8 cellular contexts compared by ENCODE assay signal in the genomic region with DNA sequence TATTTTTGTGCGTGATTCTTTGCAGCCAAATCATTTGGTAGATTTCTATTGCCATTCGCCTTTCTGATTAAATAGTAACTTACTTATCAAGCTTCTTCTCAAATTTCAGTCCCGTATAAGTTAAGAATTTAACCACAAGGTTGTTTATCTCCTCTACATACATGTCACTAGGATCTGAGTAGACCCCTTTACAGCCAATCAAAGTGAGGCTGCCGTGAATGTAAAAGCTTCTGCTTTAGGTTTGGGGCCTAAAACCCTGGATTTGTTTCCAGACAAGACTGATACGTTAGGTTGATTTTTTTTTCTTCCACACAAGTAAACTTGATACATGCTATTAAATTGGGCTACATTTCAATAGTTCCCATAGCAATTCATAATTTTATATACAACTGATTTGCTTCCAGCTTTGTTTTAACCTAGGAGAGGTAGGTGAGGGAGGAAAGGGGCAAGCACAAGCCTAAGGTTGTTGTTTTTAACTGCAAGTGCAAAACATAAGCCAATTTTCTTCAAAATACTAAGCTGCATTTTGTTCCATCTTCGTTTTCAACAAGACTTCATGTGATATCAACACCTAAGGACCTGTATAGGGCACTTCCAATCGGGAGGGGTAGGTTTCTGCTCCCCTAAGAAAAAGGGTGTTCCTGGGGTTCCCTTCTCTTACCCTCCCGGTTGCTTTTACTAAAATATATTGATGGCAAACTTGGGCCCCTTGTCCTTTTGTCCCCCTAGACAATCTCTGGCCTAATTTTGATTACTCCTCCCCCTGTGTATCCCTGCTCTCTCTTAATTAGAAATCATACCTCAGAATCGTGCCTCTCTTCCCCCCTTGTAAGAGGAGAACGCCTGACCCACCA. TPM values are rescaled to one million over a fixed set of nuclear protein-coding genes. Genes with fewer than 3 reads are reported as not detected.
DNase-seq lines count a peak whose midpoint lies in the region; ATAC-seq and TF ChIP-seq lines count a peak whose summit lies in the region.

No MANE protein-coding gene starts in this region.

- intact Hi-C loops in A673 (cut with micrococcal nuclease; ENCODE audit: unreplicated experiment) (loop anchor here (5.0 kb wide), 1 partner anchor 82 kb away; no protein-coding TSS in a partner anchor), natural killer cell (cut with micrococcal nuclease) (loop anchor here (2.0 to 5.0 kb wide), 2 partner anchors 15 to 43 kb away; no protein-coding TSS in a partner anchor)

- DNase-seq in A673 (ENCODE audit: low spot score), result peak; percentile 53
- DNase-seq in GM13977 (ENCODE audit: low spot score), result peak; percentile 44
- DNase-seq in RWPE1 (ENCODE audit: low spot score), result peak; percentile 31
- DNase-seq in effector CD4-positive, alpha-beta T cell, result peak; percentile 10
- DNase-seq in natural killer cell, result no peak
- DNase-seq in NK-92 (lab: John Stamatoyannopoulos, UW; ENCODE audit: unreplicated experiment), result no peak
- no peak for DNase-seq in NCI-H345 (lab: John Stamatoyannopoulos, UW)
- no peak for DNase-seq in GM19240 (ENCODE audit: insufficient read length, low spot score)

- peaks cover 46 to 47% of the 10 kb centered on the region in 2 donors for H3K4me1 Mint-ChIP-seq in natural killer cell

- peak overlapping the region; percentile 83 to 87 for H3K27ac Mint-ChIP-seq in natural killer cell

- H3K36me3 Mint-ChIP-seq in natural killer cell, result no peaks in the 10 kb centered on the region

- H3K27me3 ChIP-seq in A673 (replicated peaks; ENCODE audit: insufficient read depth, low read depth, low read length, poor library complexity), result no peaks in the 10 kb centered on the region

- H3K4me3 Mint-ChIP-seq in natural killer cell, result peak overlapping the region; percentile 88

- no peaks in the 10 kb centered on the region for H3K9me3 ChIP-seq in A673 (ENCODE audit: low read depth, low read length, poor library complexity, severe bottlenecking)

- H3K36me3 ChIP-seq in A673 (ENCODE audit: insufficient read depth, low read length, poor library complexity, severe bottlenecking), result no peaks in the 10 kb centered on the region

- POLR2A ChIA-PET in A673 (lab: Charles Lee; ENCODE audit: low non-redundant PET) (no interaction called here), RWPE1 (lab: Yijun Ruan, JAX; ENCODE audit: low non-redundant PET) (interaction anchor here (0.6 kb wide), 1 partner anchor 50 kb away, joined by 3 read pairs; no protein-coding TSS in a partner anchor)

- peaks cover 17% of the 10 kb centered on the region for H3K4me1 ChIP-seq in A673 (ENCODE audit: insufficient read depth, low read length, poor library complexity, severe bottlenecking)

- H3K27ac ChIP-seq in A673 (ENCODE audit: low read depth, low read length, poor library complexity, severe bottlenecking) (peak overlapping the region; percentile 90), RWPE1 (peak overlapping the region; percentile 97)

- in situ Hi-C loops in GM13977 (cut with MboI; ENCODE audit: low pct_unique_long_range_greater_than_20kb, low sequenced_read_pairs, unreplicated experiment), result no loop called here

- peak overlapping the region; percentile 94 for H3K4me3 ChIP-seq in A673 (ENCODE audit: low read depth, low read length, poor library complexity, severe bottlenecking)

- ATAC-seq in natural killer cell, result no peak

- CTCF ChIA-PET in A673 (lab: Charles Lee), result no interaction called here
- CTCF ChIA-PET in RWPE1 (lab: Yijun Ruan, JAX), result no interaction called here

- TF ChIP-seq CTCF in A673 (conservative IDR thresholded peaks at IDR 0.05; ENCODE audit: low read depth, low read length) (no peak), GM13977 (IDR thresholded peaks at IDR 0.05; ENCODE audit: extremely low read depth, insufficient read depth, missing control alignments) (no peak), RWPE1 (conservative IDR thresholded peaks at IDR 0.05; ENCODE audit: low read depth) (no peak), natural killer cell (IDR thresholded peaks at IDR 0.05) (no peak)

- H3K9me3 Mint-ChIP-seq in natural killer cell, result no peaks in the 10 kb centered on the region

- BruUV-seq in A673 (replicated peaks; lab: Mats Ljungman, UMichigan), result TSS peak; percentile 40

- no peaks in the 10 kb centered on the region for H3K27me3 Mint-ChIP-seq in natural killer cell (ENCODE audit: low read depth in 2 of 2)

RNA-seq across cellular contexts. Expression of a gene that starts 1.7 kb away (rescaled TPM):
- total RNA-seq in A673 (2021) (57.4 and 58.2 TPM in 2 replicates), natural killer cell (10 to 100 TPM; 52.2 to 62.5 (median 57.6) TPM)

Comparison
In these comparisons a context has a peak if more than half of its experiments do, and no peak if none do; other contexts are left out.
1. DNase-seq: peak in A673 (single experiment), GM13977 (single experiment), RWPE1 (single experiment) and effector CD4-positive, alpha-beta T cell (single experiment); none in natural killer cell (single experiment), NK-92 (single experiment), NCI-H345 (single experiment) and GM19240 (single experiment).